Comparison of ENCODE assay signal across 1 cellular context in the genomic region with DNA sequence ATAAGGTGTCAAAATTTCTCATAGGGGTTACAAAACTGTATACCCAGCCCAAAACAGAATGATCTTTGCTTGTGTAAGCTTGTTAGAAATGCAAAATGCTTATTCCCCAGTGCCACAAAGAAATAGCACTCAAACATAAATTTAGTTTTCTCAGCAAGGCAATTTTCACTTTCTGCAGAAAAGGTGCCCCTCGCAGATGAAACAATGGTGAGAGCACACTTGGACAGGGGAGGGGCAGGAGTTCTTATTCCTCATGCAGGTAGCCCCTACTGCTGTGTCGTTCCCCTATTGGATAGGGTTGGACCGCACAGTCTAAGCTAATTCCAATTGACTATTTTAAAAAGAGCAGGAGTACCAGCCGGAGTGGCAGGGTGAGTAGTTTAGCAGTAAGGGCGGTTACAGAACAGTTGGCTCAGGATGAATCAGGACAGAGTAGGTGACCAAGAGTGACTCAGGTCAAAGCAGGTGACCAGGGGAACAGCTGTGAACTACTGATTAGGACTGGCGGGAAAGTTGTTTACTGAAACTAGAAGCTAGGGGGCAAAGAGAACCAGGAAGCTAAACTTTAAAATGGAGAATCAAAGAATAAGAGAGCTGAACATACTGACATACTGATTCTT.
A peak's percentile ranks its signal among the peaks of the same experiment; 100 is the strongest.
TF ChIP-seq lines count a peak whose summit lies in the region.

No MANE protein-coding gene starts in this region.

TF ChIP-seq in K562, 482 proteins besides CTCF, POLR2A, EP300 and RAD21 (continued from another document and continues in another):
- TF ChIP-seq ZC3H8 (IDR thresholded peaks at IDR 0.05) (no peak), PHTF2 (CRISPR knock-in tag; IDR thresholded peaks at IDR 0.05) (no peak), GTF2E2 (tag; IDR thresholded peaks at IDR 0.05) (no peak), ZNF77 (CRISPR knock-in tag; IDR thresholded peaks at IDR 0.05) (no peak), TRIM24 (IDR thresholded peaks at IDR 0.05) (peak; percentile 91 to 94), ZNF444 (CRISPR knock-in tag; IDR thresholded peaks at IDR 0.05) (no peak), KDM1A (IDR thresholded peaks at IDR 0.05) (peak; percentile 25 to 30; a peak in 1 of 4 replicates), STAT5A (IDR thresholded peaks at IDR 0.05; ENCODE audit: borderline replicate concordance, low read length) (no peak), CBX2 (IDR thresholded peaks at IDR 0.05; ENCODE audit: insufficient read depth, low read length, poor library complexity, severe bottlenecking) (no peak), HNRNPK (IDR thresholded peaks at IDR 0.05; ENCODE audit: low read depth, low read length, poor library complexity, severe bottlenecking) (no peak), GTF2F1 (IDR thresholded peaks at IDR 0.05; ENCODE audit: low read depth, low read length) (no peak), RHOXF2B (CRISPR knock-in tag; conservative IDR thresholded peaks at IDR 0.05) (no peak), ZFX (CRISPR knock-in tag; IDR thresholded peaks at IDR 0.05) (no peak), E2F3 (CRISPR knock-in tag; IDR thresholded peaks at IDR 0.05) (no peak), CBFA2T3 (IDR thresholded peaks at IDR 0.05) (peak; percentile 78), CBX3 (IDR thresholded peaks at IDR 0.05; ENCODE audit: borderline replicate concordance in 1 of 2, low read length in 2 of 2) (peak in 1 of 2 experiments; percentile 100; a peak in 2 of 3 replicates), ZNF384 (IDR thresholded peaks at IDR 0.05; ENCODE audit: low read depth, low read length) (no peak), BRF1 (IDR thresholded peaks at IDR 0.05; ENCODE audit: borderline replicate concordance, extremely low read depth, insufficient read length) (no peak), TSC22D4 (tag; IDR thresholded peaks at IDR 0.05) (no peak), BRCA1 (IDR thresholded peaks at IDR 0.05) (no peak), BRCA1 (CRISPR knock-in tag; IDR thresholded peaks at IDR 0.05) (no peak), NR2C2 (CRISPR knock-in tag; IDR thresholded peaks at IDR 0.05) (no peak), NR2C2 (tag; IDR thresholded peaks at IDR 0.05) (no peak), HDAC3 (IDR thresholded peaks at IDR 0.05; ENCODE audit: borderline replicate concordance, partially characterized antibody) (no peak), ZKSCAN1 (IDR thresholded peaks at IDR 0.05; ENCODE audit: low read depth, low read length) (no peak), CHD1 (IDR thresholded peaks at IDR 0.05; ENCODE audit: low read length) (no peak), DIDO1 (tag; IDR thresholded peaks at IDR 0.05; ENCODE audit: low read depth) (no peak), LARP7 (IDR thresholded peaks at IDR 0.05) (no peak), RBFOX2 (IDR thresholded peaks at IDR 0.05; ENCODE audit: low read depth, low read length) (no peak), KAT7 (CRISPR knock-in tag; IDR thresholded peaks at IDR 0.05; ENCODE audit: borderline replicate concordance) (no peak), ZNF253 (CRISPR knock-in tag; conservative IDR thresholded peaks at IDR 0.05) (no peak), ARHGAP35 (IDR thresholded peaks at IDR 0.05; ENCODE audit: partially characterized antibody) (no peak), ETV6 (IDR thresholded peaks at IDR 0.05; ENCODE audit: borderline replicate concordance in 1 of 2, low read depth in 2 of 2, low read length in 1 of 2) (no peak), ETV6 (CRISPR knock-in tag; IDR thresholded peaks at IDR 0.05; ENCODE audit: borderline replicate concordance) (no peak), TCFL5 (CRISPR knock-in tag; conservative IDR thresholded peaks at IDR 0.05) (no peak), KHSRP (IDR thresholded peaks at IDR 0.05) (no peak), MYNN (IDR thresholded peaks at IDR 0.05) (no peak), MYNN (CRISPR knock-in tag; IDR thresholded peaks at IDR 0.05) (no peak), ZNF830 (CRISPR knock-in tag; IDR thresholded peaks at IDR 0.05) (no peak), HLTF (IDR thresholded peaks at IDR 0.05) (no peak), ZNF174 (CRISPR knock-in tag; IDR thresholded peaks at IDR 0.05) (no peak), TFAM (CRISPR knock-in tag; conservative IDR thresholded peaks at IDR 0.05) (no peak), ZNF551 (CRISPR knock-in tag; IDR thresholded peaks at IDR 0.05) (no peak), FIP1L1 (IDR thresholded peaks at IDR 0.05; ENCODE audit: low read depth, low read length, poor library complexity, severe bottlenecking) (no peak), CBX8 (IDR thresholded peaks at IDR 0.05; ENCODE audit: borderline replicate concordance, extremely low read depth, low read depth, low read length, poor library complexity, severe bottlenecking) (no peak), MTF1 (CRISPR knock-in tag; IDR thresholded peaks at IDR 0.05; ENCODE audit: borderline replicate concordance) (no peak), ZNF311 (CRISPR knock-in tag; IDR thresholded peaks at IDR 0.05) (no peak), XRCC5 (IDR thresholded peaks at IDR 0.05; ENCODE audit: low read depth, low read length) (no peak), HDAC1 (IDR thresholded peaks at IDR 0.05) (peak in 1 of 2 experiments; percentile 45; a peak in 1 of 4 replicates), ZNF224 (CRISPR knock-in tag; IDR thresholded peaks at IDR 0.05) (no peak), EZH2 (IDR thresholded peaks at IDR 0.05; ENCODE audit: borderline replicate concordance, low read depth, low read length) (no peak)
- TF ChIP-seq, protein P1, sequence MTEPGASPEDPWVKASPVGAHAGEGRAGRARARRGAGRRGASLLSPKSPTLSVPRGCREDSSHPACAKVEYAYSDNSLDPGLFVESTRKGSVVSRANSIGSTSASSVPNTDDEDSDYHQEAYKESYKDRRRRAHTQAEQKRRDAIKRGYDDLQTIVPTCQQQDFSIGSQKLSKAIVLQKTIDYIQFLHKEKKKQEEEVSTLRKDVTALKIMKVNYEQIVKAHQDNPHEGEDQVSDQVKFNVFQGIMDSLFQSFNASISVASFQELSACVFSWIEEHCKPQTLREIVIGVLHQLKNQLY (CRISPR knock-in tag; conservative IDR thresholded peaks at IDR 0.05) = no peak
- TF ChIP-seq, protein P2, sequence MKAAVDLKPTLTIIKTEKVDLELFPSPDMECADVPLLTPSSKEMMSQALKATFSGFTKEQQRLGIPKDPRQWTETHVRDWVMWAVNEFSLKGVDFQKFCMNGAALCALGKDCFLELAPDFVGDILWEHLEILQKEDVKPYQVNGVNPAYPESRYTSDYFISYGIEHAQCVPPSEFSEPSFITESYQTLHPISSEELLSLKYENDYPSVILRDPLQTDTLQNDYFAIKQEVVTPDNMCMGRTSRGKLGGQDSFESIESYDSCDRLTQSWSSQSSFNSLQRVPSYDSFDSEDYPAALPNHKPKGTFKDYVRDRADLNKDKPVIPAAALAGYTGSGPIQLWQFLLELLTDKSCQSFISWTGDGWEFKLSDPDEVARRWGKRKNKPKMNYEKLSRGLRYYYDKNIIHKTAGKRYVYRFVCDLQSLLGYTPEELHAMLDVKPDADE (conservative IDR thresholded peaks at IDR 0.05; ENCODE audit: control insufficient read depth, low read depth, low read length) = no peak
- TF ChIP-seq, protein P3, sequence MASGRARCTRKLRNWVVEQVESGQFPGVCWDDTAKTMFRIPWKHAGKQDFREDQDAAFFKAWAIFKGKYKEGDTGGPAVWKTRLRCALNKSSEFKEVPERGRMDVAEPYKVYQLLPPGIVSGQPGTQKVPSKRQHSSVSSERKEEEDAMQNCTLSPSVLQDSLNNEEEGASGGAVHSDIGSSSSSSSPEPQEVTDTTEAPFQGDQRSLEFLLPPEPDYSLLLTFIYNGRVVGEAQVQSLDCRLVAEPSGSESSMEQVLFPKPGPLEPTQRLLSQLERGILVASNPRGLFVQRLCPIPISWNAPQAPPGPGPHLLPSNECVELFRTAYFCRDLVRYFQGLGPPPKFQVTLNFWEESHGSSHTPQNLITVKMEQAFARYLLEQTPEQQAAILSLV (tag; IDR thresholded peaks at IDR 0.05) = no peak
- TF ChIP-seq, protein P4, sequence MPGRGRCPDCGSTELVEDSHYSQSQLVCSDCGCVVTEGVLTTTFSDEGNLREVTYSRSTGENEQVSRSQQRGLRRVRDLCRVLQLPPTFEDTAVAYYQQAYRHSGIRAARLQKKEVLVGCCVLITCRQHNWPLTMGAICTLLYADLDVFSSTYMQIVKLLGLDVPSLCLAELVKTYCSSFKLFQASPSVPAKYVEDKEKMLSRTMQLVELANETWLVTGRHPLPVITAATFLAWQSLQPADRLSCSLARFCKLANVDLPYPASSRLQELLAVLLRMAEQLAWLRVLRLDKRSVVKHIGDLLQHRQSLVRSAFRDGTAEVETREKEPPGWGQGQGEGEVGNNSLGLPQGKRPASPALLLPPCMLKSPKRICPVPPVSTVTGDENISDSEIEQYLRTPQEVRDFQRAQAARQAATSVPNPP (IDR thresholded peaks at IDR 0.05; ENCODE audit: borderline replicate concordance, insufficient read depth, insufficient read length) = no peak
- TF ChIP-seq, protein P5, sequence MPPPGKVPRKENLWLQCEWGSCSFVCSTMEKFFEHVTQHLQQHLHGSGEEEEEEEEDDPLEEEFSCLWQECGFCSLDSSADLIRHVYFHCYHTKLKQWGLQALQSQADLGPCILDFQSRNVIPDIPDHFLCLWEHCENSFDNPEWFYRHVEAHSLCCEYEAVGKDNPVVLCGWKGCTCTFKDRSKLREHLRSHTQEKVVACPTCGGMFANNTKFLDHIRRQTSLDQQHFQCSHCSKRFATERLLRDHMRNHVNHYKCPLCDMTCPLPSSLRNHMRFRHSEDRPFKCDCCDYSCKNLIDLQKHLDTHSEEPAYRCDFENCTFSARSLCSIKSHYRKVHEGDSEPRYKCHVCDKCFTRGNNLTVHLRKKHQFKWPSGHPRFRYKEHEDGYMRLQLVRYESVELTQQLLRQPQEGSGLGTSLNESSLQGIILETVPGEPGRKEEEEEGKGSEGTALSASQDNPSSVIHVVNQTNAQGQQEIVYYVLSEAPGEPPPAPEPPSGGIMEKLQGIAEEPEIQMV (tag; conservative IDR thresholded peaks at IDR 0.05; ENCODE audit: low read depth) = no peak
- TF ChIP-seq, protein P6, sequence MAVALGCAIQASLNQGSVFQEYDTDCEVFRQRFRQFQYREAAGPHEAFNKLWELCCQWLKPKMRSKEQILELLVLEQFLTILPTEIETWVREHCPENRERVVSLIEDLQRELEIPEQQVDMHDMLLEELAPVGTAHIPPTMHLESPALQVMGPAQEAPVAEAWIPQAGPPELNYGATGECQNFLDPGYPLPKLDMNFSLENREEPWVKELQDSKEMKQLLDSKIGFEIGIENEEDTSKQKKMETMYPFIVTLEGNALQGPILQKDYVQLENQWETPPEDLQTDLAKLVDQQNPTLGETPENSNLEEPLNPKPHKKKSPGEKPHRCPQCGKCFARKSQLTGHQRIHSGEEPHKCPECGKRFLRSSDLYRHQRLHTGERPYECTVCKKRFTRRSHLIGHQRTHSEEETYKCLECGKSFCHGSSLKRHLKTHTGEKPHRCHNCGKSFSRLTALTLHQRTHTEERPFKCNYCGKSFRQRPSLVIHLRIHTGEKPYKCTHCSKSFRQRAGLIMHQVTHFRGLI (CRISPR knock-in tag; IDR thresholded peaks at IDR 0.05) = no peak
- TF ChIP-seq, protein P7, sequence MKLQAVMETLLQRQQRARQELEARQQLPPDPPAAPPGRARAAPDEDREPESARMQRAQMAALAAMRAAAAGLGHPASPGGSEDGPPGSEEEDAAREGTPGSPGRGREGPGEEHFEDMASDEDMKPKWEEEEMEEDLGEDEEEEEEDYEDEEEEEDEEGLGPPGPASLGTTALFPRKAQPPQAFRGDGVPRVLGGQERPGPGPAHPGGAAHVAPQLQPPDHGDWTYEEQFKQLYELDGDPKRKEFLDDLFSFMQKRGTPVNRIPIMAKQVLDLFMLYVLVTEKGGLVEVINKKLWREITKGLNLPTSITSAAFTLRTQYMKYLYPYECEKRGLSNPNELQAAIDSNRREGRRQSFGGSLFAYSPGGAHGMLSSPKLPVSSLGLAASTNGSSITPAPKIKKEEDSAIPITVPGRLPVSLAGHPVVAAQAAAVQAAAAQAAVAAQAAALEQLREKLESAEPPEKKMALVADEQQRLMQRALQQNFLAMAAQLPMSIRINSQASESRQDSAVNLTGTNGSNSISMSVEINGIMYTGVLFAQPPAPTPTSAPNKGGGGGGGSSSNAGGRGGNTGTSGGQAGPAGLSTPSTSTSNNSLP (IDR thresholded peaks at IDR 0.05; ENCODE audit: borderline replicate concordance, low read depth, low read length) = no peak
- TF ChIP-seq, protein P8, sequence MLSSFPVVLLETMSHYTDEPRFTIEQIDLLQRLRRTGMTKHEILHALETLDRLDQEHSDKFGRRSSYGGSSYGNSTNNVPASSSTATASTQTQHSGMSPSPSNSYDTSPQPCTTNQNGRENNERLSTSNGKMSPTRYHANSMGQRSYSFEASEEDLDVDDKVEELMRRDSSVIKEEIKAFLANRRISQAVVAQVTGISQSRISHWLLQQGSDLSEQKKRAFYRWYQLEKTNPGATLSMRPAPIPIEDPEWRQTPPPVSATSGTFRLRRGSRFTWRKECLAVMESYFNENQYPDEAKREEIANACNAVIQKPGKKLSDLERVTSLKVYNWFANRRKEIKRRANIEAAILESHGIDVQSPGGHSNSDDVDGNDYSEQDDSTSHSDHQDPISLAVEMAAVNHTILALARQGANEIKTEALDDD (IDR thresholded peaks at IDR 0.05) = no peak
- TF ChIP-seq, protein P9, sequence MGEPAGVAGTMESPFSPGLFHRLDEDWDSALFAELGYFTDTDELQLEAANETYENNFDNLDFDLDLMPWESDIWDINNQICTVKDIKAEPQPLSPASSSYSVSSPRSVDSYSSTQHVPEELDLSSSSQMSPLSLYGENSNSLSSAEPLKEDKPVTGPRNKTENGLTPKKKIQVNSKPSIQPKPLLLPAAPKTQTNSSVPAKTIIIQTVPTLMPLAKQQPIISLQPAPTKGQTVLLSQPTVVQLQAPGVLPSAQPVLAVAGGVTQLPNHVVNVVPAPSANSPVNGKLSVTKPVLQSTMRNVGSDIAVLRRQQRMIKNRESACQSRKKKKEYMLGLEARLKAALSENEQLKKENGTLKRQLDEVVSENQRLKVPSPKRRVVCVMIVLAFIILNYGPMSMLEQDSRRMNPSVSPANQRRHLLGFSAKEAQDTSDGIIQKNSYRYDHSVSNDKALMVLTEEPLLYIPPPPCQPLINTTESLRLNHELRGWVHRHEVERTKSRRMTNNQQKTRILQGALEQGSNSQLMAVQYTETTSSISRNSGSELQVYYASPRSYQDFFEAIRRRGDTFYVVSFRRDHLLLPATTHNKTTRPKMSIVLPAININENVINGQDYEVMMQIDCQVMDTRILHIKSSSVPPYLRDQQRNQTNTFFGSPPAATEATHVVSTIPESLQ (CRISPR knock-in tag; IDR thresholded peaks at IDR 0.05) = no peak
